Comparison of ENCODE assay signal across 19 cellular contexts in genomic region chr1:7654725-7655124, GRCh38.
DNase-seq lines count a peak whose midpoint lies in the region; ATAC-seq, FAIRE-seq and TF ChIP-seq lines count a peak whose summit lies in the region.
"Had no signal": no experiment of that assay in that cellular context is flagged by ENCODE, and none has a peak within 500 bp of the region (broad histone marks: within the 10 kb centered on the region; RNA-seq: fewer than 3 reads in every experiment).

No MANE protein-coding gene starts in this region.

- no peaks in the 10 kb centered on the region for H3K4me1 ChIP-seq in HEK293 (ENCODE audit: control insufficient read depth, insufficient read depth, low read length)
- H3K4me1 ChIP-seq: BE2C, HAP-1 had no signal

- no peak for DNase-seq in bronchial epithelial cell (ENCODE audit: low read depth)
- no peak for DNase-seq in GM03348 (ENCODE audit: low spot score)
- no peak for DNase-seq in NOMO-1 (lab: John Stamatoyannopoulos, UW; ENCODE audit: unreplicated experiment in 2 of 2)
- DNase-seq: ACHN; BE2C; C1 segment of cervical spinal cord; CD4-positive, CD25-positive, alpha-beta regulatory T cell; CD8-positive, alpha-beta memory T cell; COR-L47; DMS 273 treated with DMSO at 0.1 percent for 48 hours; DMS53 had no signal

- TF ChIP-seq CTCF in HEK293 (tag by site-specific recombination; IDR thresholded peaks at IDR 0.05): no peak
- no peak for TF ChIP-seq CTCF in bronchial epithelial cell (IDR thresholded peaks at IDR 0.05; ENCODE audit: insufficient read depth, low read length, severe bottlenecking)
- no peak for TF ChIP-seq CTCF in neural cell (IDR thresholded peaks at IDR 0.05; ENCODE audit: poor library complexity, severe bottlenecking)

- POLR2A ChIA-PET in HEK293 (lab: Yijun Ruan, JAX): no interaction called here

- H3K4me2 ChIP-seq in neural cell (ENCODE audit: low read length): no peak overlapping the region

- peaks cover 2% of the 10 kb centered on the region for H3K27me3 ChIP-seq in bronchial epithelial cell (ENCODE audit: control insufficient read depth, insufficient read depth, low read length)
- no peaks in the 10 kb centered on the region for H3K27me3 ChIP-seq in neural cell (ENCODE audit: insufficient read depth, low read depth, low read length)
- H3K27me3 ChIP-seq: BE2C had no signal

- peak; percentile 94 for FAIRE-seq in bronchial epithelial cell (lab: Jason Lieb, UNC)
- FAIRE-seq: A204.1, G401.6, GM19239 had no signal

- H3K36me3 ChIP-seq in HEK293 (ENCODE audit: control insufficient read depth in 2 of 2, insufficient read depth in 1 of 2, low read length in 2 of 2) (no peaks in the 10 kb centered on the region), bronchial epithelial cell (ENCODE audit: control insufficient read depth, insufficient read depth, low read length) (no peaks in the 10 kb centered on the region), neural cell (ENCODE audit: insufficient read depth, low read length) (no peaks in the 10 kb centered on the region)
- H3K36me3 ChIP-seq: BE2C, HAP-1 had no signal

- CTCF ChIA-PET in HEK293 (lab: Yijun Ruan, JAX): interaction anchor here (2.7 kb wide), 1 partner anchor 15 kb away, joined by 11 read pairs; no protein-coding TSS in a partner anchor

- no peaks in the 10 kb centered on the region for H3K79me2 ChIP-seq in neural cell (replicated peaks; ENCODE audit: insufficient read depth, low read length)

- no peaks in the 10 kb centered on the region for H3K9me2 ChIP-seq in neural cell (ENCODE audit: insufficient read depth, low read length)

- no peak for TF ChIP-seq EP300 in neural cell (conservative IDR thresholded peaks at IDR 0.05; ENCODE audit: poor library complexity, severe bottlenecking)

- no peak for ATAC-seq in HG03045 (IDR thresholded peaks at IDR 0.05; ENCODE audit: unreplicated experiment)
- ATAC-seq in HG02642 (IDR thresholded peaks at IDR 0.05; ENCODE audit: poor library complexity, unreplicated experiment): no peak

- no peak overlapping the region for H2AFZ ChIP-seq in neural cell (ENCODE audit: low read depth, low read length)

- no peak overlapping the region for H3K27ac ChIP-seq in HEK293 (ENCODE audit: extremely low read depth, low read depth, low read length)
- H3K27ac ChIP-seq in neural cell (ENCODE audit: low read length): peak overlapping the region; percentile 97

- H3K9me3 ChIP-seq in HEK293 (ENCODE audit: control insufficient read depth, insufficient read depth, low read depth, low read length): no peaks in the 10 kb centered on the region
- no peaks in the 10 kb centered on the region for H3K9me3 ChIP-seq in neural cell (ENCODE audit: low read length)
- H3K9me3 ChIP-seq: BE2C, HAP-1 had no signal

- H3K4me3 ChIP-seq in HEK293 (ENCODE audit: low read depth, low read length): no peak overlapping the region
- H3K4me3 ChIP-seq in bronchial epithelial cell (ENCODE audit: low read depth, low read length): no peak overlapping the region
- H3K4me3 ChIP-seq in neural cell (ENCODE audit: low read length): no peak overlapping the region
- H3K4me3 ChIP-seq: HAP-1 had no signal

- H3F3A ChIP-seq in neural cell (ENCODE audit: insufficient read depth, low read length, poor library complexity, severe bottlenecking): peaks cover 5% of the 10 kb centered on the region

- no peaks in the 10 kb centered on the region for H4K20me1 ChIP-seq in neural cell (ENCODE audit: insufficient read depth)

- H3K9ac ChIP-seq in neural cell (ENCODE audit: low read length): no peak overlapping the region

- no peak for TF ChIP-seq RAD21 in neural cell (conservative IDR thresholded peaks at IDR 0.05)

TF ChIP-seq in HEK293, 187 proteins besides CTCF, POLR2A, EP300 and RAD21:
- TF ChIP-seq ZNF26 (tag by site-specific recombination; IDR thresholded peaks at IDR 0.05): 0 out of 2 replicates have a peak, but pooled peaks have one; percentile 23
- TF ChIP-seq ZNF580 (tag by site-specific recombination; IDR thresholded peaks at IDR 0.05): no peak
- no peak for TF ChIP-seq KLF16 (tag by site-specific recombination; IDR thresholded peaks at IDR 0.05)
- no peak for TF ChIP-seq ZNF791 (tag by site-specific recombination; IDR thresholded peaks at IDR 0.05)
- TF ChIP-seq EGR2 (tag by site-specific recombination; IDR thresholded peaks at IDR 0.05; ENCODE audit: low read depth): peak; percentile 93
- TF ChIP-seq ZFHX2 (tag by site-specific recombination; conservative IDR thresholded peaks at IDR 0.05): peak; percentile 85
- TF ChIP-seq GLI4 (tag by site-specific recombination; IDR thresholded peaks at IDR 0.05): no peak
- TF ChIP-seq KLF1 (tag by site-specific recombination; IDR thresholded peaks at IDR 0.05): peak; percentile 95
- no peak for TF ChIP-seq ZNF423 (tag by site-specific recombination; IDR thresholded peaks at IDR 0.05)
- no peak for TF ChIP-seq BCL11B (tag by site-specific recombination; IDR thresholded peaks at IDR 0.05; ENCODE audit: low read depth)
TF ChIP-seq in HEK293: peak in this region for 4.

TF ChIP-seq in neural cell, 6 proteins besides CTCF, POLR2A, EP300 and RAD21:
- TF ChIP-seq REST (IDR thresholded peaks at IDR 0.05; ENCODE audit: borderline replicate concordance) (no peak), TAF1 (IDR thresholded peaks at IDR 0.05; ENCODE audit: low read depth) (no peak), EZH2 (IDR thresholded peaks at IDR 0.05; ENCODE audit: borderline replicate concordance, insufficient read depth, low read length, poor library complexity, severe bottlenecking) (no peak), MXI1 (conservative IDR thresholded peaks at IDR 0.05; ENCODE audit: poor library complexity, severe bottlenecking) (no peak), SMC3 (conservative IDR thresholded peaks at IDR 0.05; ENCODE audit: poor library complexity) (no peak), POLR2AphosphoS5 (IDR thresholded peaks at IDR 0.05) (no peak)
